3 cellular contexts compared by ENCODE assay signal in the genomic region with DNA sequence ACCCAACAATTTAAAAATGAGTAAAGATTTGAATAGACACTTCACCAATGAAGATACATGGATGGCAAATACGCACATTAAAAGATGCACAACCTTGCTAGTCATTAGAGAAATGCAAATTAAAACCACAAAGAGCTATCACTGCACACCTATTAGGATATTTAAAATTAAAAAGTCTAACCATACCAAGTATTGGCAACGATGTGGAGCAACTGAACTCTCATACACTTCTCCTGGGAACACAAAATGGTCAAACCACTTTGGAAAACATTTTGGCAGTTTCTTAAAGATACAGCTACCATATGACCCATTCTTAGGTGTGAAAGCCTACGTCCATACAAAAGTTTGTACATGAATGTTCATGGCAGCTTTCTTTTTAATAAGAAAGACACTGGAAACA.
TF ChIP-seq lines count a peak whose summit lies in the region.

No MANE protein-coding gene starts in this region.

TF ChIP-seq in HepG2, 621 proteins besides CTCF, POLR2A, EP300 and RAD21:
- no peak for TF ChIP-seq CHCHD3 (CRISPR knock-in tag; IDR thresholded peaks at IDR 0.05)
- TF ChIP-seq, protein P1, sequence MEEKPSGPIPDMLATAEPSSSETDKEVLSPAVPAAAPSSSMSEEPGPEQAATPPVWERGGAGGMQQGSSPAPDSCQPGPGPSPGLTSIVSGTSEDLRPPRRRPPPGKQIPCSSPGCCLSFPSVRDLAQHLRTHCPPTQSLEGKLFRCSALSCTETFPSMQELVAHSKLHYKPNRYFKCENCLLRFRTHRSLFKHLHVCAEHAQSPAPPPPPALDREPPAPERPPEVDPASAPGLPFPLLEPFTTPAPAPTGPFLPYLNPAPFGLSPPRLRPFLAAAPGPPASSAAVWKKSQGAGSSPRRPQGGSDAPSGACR (CRISPR knock-in tag; IDR thresholded peaks at IDR 0.05) = no peak
- no peak for TF ChIP-seq TOPORS (CRISPR knock-in tag; IDR thresholded peaks at IDR 0.05)
- TF ChIP-seq, protein P2, sequence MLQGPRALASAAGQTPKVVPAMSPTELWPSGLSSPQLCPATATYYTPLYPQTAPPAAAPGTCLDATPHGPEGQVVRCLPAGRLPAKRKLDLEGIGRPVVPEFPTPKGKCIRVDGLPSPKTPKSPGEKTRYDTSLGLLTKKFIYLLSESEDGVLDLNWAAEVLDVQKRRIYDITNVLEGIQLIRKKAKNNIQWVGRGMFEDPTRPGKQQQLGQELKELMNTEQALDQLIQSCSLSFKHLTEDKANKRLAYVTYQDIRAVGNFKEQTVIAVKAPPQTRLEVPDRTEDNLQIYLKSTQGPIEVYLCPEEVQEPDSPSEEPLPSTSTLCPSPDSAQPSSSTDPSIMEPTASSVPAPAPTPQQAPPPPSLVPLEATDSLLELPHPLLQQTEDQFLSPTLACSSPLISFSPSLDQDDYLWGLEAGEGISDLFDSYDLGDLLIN (CRISPR knock-in tag; IDR thresholded peaks at IDR 0.05; ENCODE audit: borderline replicate concordance) = no peak
- no peak for TF ChIP-seq IKZF4 (CRISPR knock-in tag; IDR thresholded peaks at IDR 0.05; ENCODE audit: borderline replicate concordance, low read depth, not compliant biosample characterization)
- no peak for TF ChIP-seq ZNF563 (CRISPR knock-in tag; IDR thresholded peaks at IDR 0.05)
- no peak for TF ChIP-seq ZNF3 (CRISPR knock-in tag; IDR thresholded peaks at IDR 0.05)
- TF ChIP-seq, protein P3, sequence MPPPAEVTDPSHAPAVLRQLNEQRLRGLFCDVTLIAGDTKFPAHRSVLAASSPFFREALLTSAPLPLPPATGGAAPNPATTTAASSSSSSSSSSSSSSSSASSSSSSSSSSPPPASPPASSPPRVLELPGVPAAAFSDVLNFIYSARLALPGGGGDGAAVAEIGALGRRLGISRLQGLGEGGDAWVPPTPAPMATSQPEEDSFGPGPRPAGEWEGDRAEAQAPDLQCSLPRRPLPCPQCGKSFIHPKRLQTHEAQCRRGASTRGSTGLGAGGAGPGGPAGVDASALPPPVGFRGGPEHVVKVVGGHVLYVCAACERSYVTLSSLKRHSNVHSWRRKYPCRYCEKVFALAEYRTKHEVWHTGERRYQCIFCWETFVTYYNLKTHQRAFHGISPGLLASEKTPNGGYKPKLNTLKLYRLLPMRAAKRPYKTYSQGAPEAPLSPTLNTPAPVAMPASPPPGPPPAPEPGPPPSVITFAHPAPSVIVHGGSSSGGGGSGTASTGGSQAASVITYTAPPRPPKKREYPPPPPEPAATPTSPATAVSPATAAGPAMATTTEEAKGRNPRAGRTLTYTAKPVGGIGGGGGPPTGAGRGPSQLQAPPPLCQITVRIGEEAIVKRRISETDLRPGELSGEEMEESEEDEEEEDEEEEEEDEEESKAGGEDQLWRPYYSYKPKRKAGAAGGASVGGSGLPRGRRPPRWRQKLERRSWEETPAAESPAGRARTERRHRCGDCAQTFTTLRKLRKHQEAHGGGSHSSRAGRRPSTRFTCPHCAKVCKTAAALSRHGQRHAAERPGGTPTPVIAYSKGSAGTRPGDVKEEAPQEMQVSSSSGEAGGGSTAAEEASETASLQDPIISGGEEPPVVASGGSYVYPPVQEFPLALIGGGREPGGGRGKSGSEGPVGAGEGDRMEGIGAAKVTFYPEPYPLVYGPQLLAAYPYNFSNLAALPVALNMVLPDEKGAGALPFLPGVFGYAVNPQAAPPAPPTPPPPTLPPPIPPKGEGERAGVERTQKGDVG (CRISPR knock-in tag; IDR thresholded peaks at IDR 0.05; ENCODE audit: borderline replicate concordance) = no peak
- TF ChIP-seq ZNF24 (IDR thresholded peaks at IDR 0.05) = no peak

TF ChIP-seq in HCT116, 20 proteins besides CTCF, POLR2A, EP300 and RAD21:
- TF ChIP-seq CBX3 (IDR thresholded peaks at IDR 0.05; ENCODE audit: low read depth) (0 out of 2 replicates have a peak, but pooled peaks have one; percentile 18), TCF7L2 (IDR thresholded peaks at IDR 0.05; ENCODE audit: borderline replicate concordance, extremely low read depth, insufficient read depth, insufficient read length) (no peak)

TF ChIP-seq in K562, 482 proteins besides CTCF, POLR2A, EP300 and RAD21:
- TF ChIP-seq LARP7 (IDR thresholded peaks at IDR 0.05) (no peak), ZFPM2 (CRISPR knock-in tag; IDR thresholded peaks at IDR 0.05) (no peak), CBX1 (IDR thresholded peaks at IDR 0.05; ENCODE audit: low read depth) (no peak), ZNF134 (CRISPR knock-in tag; conservative IDR thresholded peaks at IDR 0.05) (no peak), NUFIP1 (IDR thresholded peaks at IDR 0.05; ENCODE audit: partially characterized antibody) (no peak), JUN (IDR thresholded peaks at IDR 0.05; ENCODE audit: borderline replicate concordance, low read depth, low read length) (no peak), JUN (CRISPR knock-in tag; IDR thresholded peaks at IDR 0.05; ENCODE audit: borderline replicate concordance) (no peak), ZNF184 (CRISPR knock-in tag; IDR thresholded peaks at IDR 0.05) (peak; percentile 94), NR2C1 (IDR thresholded peaks at IDR 0.05) (no peak), NR2C1 (tag; IDR thresholded peaks at IDR 0.05) (no peak), CBX3 (IDR thresholded peaks at IDR 0.05; ENCODE audit: borderline replicate concordance in 1 of 2, low read length in 2 of 2) (peak in 1 of 2 experiments; percentile 48; a peak in 1 of 3 replicates), TRIM28 (IDR thresholded peaks at IDR 0.05) (peak; percentile 80), RBM25 (IDR thresholded peaks at IDR 0.05; ENCODE audit: low read depth, low read length, severe bottlenecking) (peak; percentile 78)
- TF ChIP-seq, protein P4, sequence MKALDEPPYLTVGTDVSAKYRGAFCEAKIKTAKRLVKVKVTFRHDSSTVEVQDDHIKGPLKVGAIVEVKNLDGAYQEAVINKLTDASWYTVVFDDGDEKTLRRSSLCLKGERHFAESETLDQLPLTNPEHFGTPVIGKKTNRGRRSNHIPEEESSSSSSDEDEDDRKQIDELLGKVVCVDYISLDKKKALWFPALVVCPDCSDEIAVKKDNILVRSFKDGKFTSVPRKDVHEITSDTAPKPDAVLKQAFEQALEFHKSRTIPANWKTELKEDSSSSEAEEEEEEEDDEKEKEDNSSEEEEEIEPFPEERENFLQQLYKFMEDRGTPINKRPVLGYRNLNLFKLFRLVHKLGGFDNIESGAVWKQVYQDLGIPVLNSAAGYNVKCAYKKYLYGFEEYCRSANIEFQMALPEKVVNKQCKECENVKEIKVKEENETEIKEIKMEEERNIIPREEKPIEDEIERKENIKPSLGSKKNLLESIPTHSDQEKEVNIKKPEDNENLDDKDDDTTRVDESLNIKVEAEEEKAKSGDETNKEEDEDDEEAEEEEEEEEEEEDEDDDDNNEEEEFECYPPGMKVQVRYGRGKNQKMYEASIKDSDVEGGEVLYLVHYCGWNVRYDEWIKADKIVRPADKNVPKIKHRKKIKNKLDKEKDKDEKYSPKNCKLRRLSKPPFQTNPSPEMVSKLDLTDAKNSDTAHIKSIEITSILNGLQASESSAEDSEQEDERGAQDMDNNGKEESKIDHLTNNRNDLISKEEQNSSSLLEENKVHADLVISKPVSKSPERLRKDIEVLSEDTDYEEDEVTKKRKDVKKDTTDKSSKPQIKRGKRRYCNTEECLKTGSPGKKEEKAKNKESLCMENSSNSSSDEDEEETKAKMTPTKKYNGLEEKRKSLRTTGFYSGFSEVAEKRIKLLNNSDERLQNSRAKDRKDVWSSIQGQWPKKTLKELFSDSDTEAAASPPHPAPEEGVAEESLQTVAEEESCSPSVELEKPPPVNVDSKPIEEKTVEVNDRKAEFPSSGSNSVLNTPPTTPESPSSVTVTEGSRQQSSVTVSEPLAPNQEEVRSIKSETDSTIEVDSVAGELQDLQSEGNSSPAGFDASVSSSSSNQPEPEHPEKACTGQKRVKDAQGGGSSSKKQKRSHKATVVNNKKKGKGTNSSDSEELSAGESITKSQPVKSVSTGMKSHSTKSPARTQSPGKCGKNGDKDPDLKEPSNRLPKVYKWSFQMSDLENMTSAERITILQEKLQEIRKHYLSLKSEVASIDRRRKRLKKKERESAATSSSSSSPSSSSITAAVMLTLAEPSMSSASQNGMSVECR (CRISPR knock-in tag; IDR thresholded peaks at IDR 0.05) = no peak
TF ChIP-seq in K562: peak in this region for 4.
